9 cellular contexts compared by ENCODE assay signal in genomic region chr16:58306327-58306726, GRCh38. TPM values are rescaled to one million over a fixed set of nuclear protein-coding genes. Genes with fewer than 3 reads are reported as not detected.
DNase-seq lines count a peak whose midpoint lies in the region; ATAC-seq and TF ChIP-seq lines count a peak whose summit lies in the region.
"Had no signal": no experiment of that assay in that cellular context is flagged by ENCODE, and none has a peak within 500 bp of the region (broad histone marks: within the 10 kb centered on the region; RNA-seq: fewer than 3 reads in every experiment).

No MANE protein-coding gene starts in this region.

- H3K4me1 Mint-ChIP-seq in activated CD8-positive, alpha-beta memory T cell treated with anti-CD3 and anti-CD28 coated beads, Interleukin-2, amount 10 ng/mL, durations not matched to agents 7 days and 5 days = no peaks in the 10 kb centered on the region

- H3K36me3 ChIP-seq in gastrocnemius medialis = no peaks in the 10 kb centered on the region
- H3K36me3 ChIP-seq: HAP-1 had no signal

- in situ Hi-C loops in KBM-7 (cut with MboI; ENCODE audit: low pct_unique_long_range_greater_than_20kb, low sequenced_read_pairs) (no loop called here), gastrocnemius medialis (cut with MboI; ENCODE audit: low sequenced_read_pairs in 4 of 4) (no loop called here)

- H3K27ac Mint-ChIP-seq in activated CD8-positive, alpha-beta memory T cell treated with anti-CD3 and anti-CD28 coated beads, Interleukin-2, amount 10 ng/mL, durations not matched to agents 7 days and 5 days = no peak overlapping the region

- TF ChIP-seq POLR2A in gastrocnemius medialis (IDR thresholded peaks at IDR 0.05) = no peak

- no peaks in the 10 kb centered on the region for H3K36me3 Mint-ChIP-seq in activated CD8-positive, alpha-beta memory T cell treated with anti-CD3 and anti-CD28 coated beads, Interleukin-2, amount 10 ng/mL, durations not matched to agents 7 days and 5 days

- intact Hi-C loops in gastrocnemius medialis (cut with DNase I; ENCODE audit: low total_unique reads) = no loop called here

- H3K27ac ChIP-seq in gastrocnemius medialis = no peak overlapping the region

- no peaks in the 10 kb centered on the region for H3K9me3 ChIP-seq in gastrocnemius medialis

- ATAC-seq in activated CD8-positive, alpha-beta memory T cell treated with anti-CD3 and anti-CD28 coated beads, Interleukin-2, amount 10 ng/mL, durations not matched to agents 7 days and 5 days = no peak
- no peak for ATAC-seq in gastrocnemius medialis
- ATAC-seq in HG02970 (IDR thresholded peaks at IDR 0.05; ENCODE audit: low FRiP score, unreplicated experiment) = no peak

- no peak overlapping the region for H3K4me3 Mint-ChIP-seq in activated CD8-positive, alpha-beta memory T cell treated with anti-CD3 and anti-CD28 coated beads, Interleukin-2, amount 10 ng/mL, durations not matched to agents 7 days and 5 days

- H3K4me3 ChIP-seq in AG10803 (ENCODE audit: low read length) (no peak overlapping the region), gastrocnemius medialis (no peak overlapping the region)
- H3K4me3 ChIP-seq: HAP-1 had no signal

- TF ChIP-seq CTCF in AG10803 (conservative IDR thresholded peaks at IDR 0.05; ENCODE audit: low read length) (peak; percentile 47), gastrocnemius medialis (IDR thresholded peaks at IDR 0.05 in 4 of 5, conservative IDR thresholded peaks at IDR 0.05 in 1 of 5) (no peak)

- H3K9me3 Mint-ChIP-seq in activated CD8-positive, alpha-beta memory T cell treated with anti-CD3 and anti-CD28 coated beads, Interleukin-2, amount 10 ng/mL, durations not matched to agents 7 days and 5 days (ENCODE audit: low read depth) = no peaks in the 10 kb centered on the region

- H3K4me1 ChIP-seq in gastrocnemius medialis = no peaks in the 10 kb centered on the region
- H3K4me1 ChIP-seq: HAP-1 had no signal

- peaks cover 30% of the 10 kb centered on the region for H3K27me3 Mint-ChIP-seq in activated CD8-positive, alpha-beta memory T cell treated with anti-CD3 and anti-CD28 coated beads, Interleukin-2, amount 10 ng/mL, durations not matched to agents 7 days and 5 days

- H3K27me3 ChIP-seq in gastrocnemius medialis = no peaks in the 10 kb centered on the region

- DNase-seq in AG10803 (ENCODE audit: low read depth) = peak; percentile 19
- DNase-seq in KBM-7 = peak; percentile 42
- peak; percentile 65 for DNase-seq in activated CD8-positive, alpha-beta memory T cell treated with anti-CD3 and anti-CD28 coated beads, Interleukin-2, amount 10 ng/mL, durations not matched to agents 7 days and 5 days
- DNase-seq in glomerular visceral epithelial cell (ENCODE audit: extremely low spot score) = peak; percentile 15
- DNase-seq in stimulated activated CD8-positive, alpha-beta memory T cell treated with anti-CD3 and anti-CD28 coated beads, Interleukin-15, amount 100 ng/mL, for 24 hours (ENCODE audit: low read depth) = peak; percentile 3
- DNase-seq in gastrocnemius medialis = no peak
- no peak for DNase-seq in germinal center (ENCODE audit: low spot score)

- CTCF ChIA-PET in activated CD8-positive, alpha-beta memory T cell treated with anti-CD3 and anti-CD28 coated beads, Interleukin-2, amount 10 ng/mL, durations not matched to agents 7 days and 5 days (lab: Charles Lee) = interaction anchor here (0.7 to 1.9 kb wide), 5 partner anchors 11 to 407 kb away, joined by 3 to 5 read pairs (median 3); no protein-coding TSS in a partner anchor

RNA-seq across cellular contexts. Expression of gene PRSS54, which starts 11.5 kb away (rescaled TPM):
- total RNA-seq in activated CD8-positive, alpha-beta memory T cell treated with anti-CD3 and anti-CD28 coated beads, Interleukin-2, amount 10 ng/mL, durations not matched to agents 7 days and 5 days = not detected
- total RNA-seq in gastrocnemius medialis = not detected

Comparison
In these comparisons a context has a peak if more than half of its experiments do, and no peak if none do; other contexts are left out.
1. DNase-seq: peak in AG10803 (single experiment), KBM-7 (single experiment), activated CD8-positive, alpha-beta memory T cell treated with anti-CD3 and anti-CD28 coated beads, Interleukin-2, amount 10 ng/mL, durations not matched to agents 7 days and 5 days (single experiment), glomerular visceral epithelial cell (single experiment) and stimulated activated CD8-positive, alpha-beta memory T cell treated with anti-CD3 and anti-CD28 coated beads, Interleukin-15, amount 100 ng/mL, for 24 hours (single experiment); none in gastrocnemius medialis (0 of 2) and germinal center (single experiment).